8 cellular contexts compared by ENCODE assay signal in genomic region chr14:58395565-58395814, GRCh38. TPM values are rescaled to one million over a fixed set of nuclear protein-coding genes. Genes with fewer than 3 reads are reported as not detected.
DNase-seq lines count a peak whose midpoint lies in the region; TF ChIP-seq lines count a peak whose summit lies in the region.

No MANE protein-coding gene starts in this region.

- H3K4me2 ChIP-seq in neural progenitor cell: peak overlapping the region; percentile 76

- peak overlapping the region; percentile 51 for H3K4me3 ChIP-seq in NT2/D1 (ENCODE audit: insufficient read length, low read depth)
- H3K4me3 ChIP-seq in endocrine pancreas (ENCODE audit: control insufficient read depth, insufficient read depth, low read length): peak overlapping the region; percentile 47
- H3K4me3 ChIP-seq in neural progenitor cell: peak overlapping the region; percentile 52

- H2AFZ ChIP-seq in neural progenitor cell (replicated peaks): peak overlapping the region; percentile 96

- peaks cover 12% of the 10 kb centered on the region for H3K27me3 ChIP-seq in NT2/D1 (ENCODE audit: insufficient read depth, insufficient read length)
- H3K27me3 ChIP-seq in endocrine pancreas (ENCODE audit: control insufficient read depth, insufficient read depth, low read length): no peaks in the 10 kb centered on the region
- peaks cover 30% of the 10 kb centered on the region for H3K27me3 ChIP-seq in neural progenitor cell

- no peaks in the 10 kb centered on the region for H3K9me3 ChIP-seq in NT2/D1 (ENCODE audit: insufficient read depth, low read length)
- no peaks in the 10 kb centered on the region for H3K9me3 ChIP-seq in endocrine pancreas (ENCODE audit: control insufficient read depth, low read length)
- no peaks in the 10 kb centered on the region for H3K9me3 ChIP-seq in neural progenitor cell (ENCODE audit: low read depth)

- H3K9ac ChIP-seq in NT2/D1 (ENCODE audit: insufficient read length, low read depth) (peak overlapping the region; percentile 79), endocrine pancreas (ENCODE audit: control insufficient read depth, insufficient read depth, low read length) (peak overlapping the region; percentile 47), neural progenitor cell (no peak overlapping the region)

- TF ChIP-seq CTCF in C4-2B (conservative IDR thresholded peaks at IDR 0.05) (no peak), neural progenitor cell (IDR thresholded peaks at IDR 0.05) (no peak)

- H3K36me3 ChIP-seq in NT2/D1 (ENCODE audit: insufficient read depth, insufficient read length, low read length): no peaks in the 10 kb centered on the region
- no peaks in the 10 kb centered on the region for H3K36me3 ChIP-seq in endocrine pancreas (ENCODE audit: control insufficient read depth, insufficient read depth, low read length)
- H3K36me3 ChIP-seq in neural progenitor cell: no peaks in the 10 kb centered on the region

- DNase-seq in NT2/D1 (ENCODE audit: low read depth, low spot score): no peak
- DNase-seq in neural progenitor cell (ENCODE audit: low spot score): no peak
- no peak for DNase-seq in cortex of kidney (lab: John Stamatoyannopoulos, UW)
- DNase-seq in NCI-H1930 (lab: John Stamatoyannopoulos, UW): no peak
- DNase-seq in midbrain (lab: John Stamatoyannopoulos, UW): no peak
- no peak for DNase-seq in SIG-M5 treated with dmso at 0.1 percent for 504 hours (lab: John Stamatoyannopoulos, UW; ENCODE audit: unreplicated experiment)

- H3K27ac ChIP-seq in C4-2B (peak overlapping the region; percentile 39; the same call in 1 of the 2 replicates), neural progenitor cell (no peak overlapping the region)

- peak overlapping the region; percentile 42 for H3K27ac Mint-ChIP-seq in neural progenitor cell

- peaks cover 7% of the 10 kb centered on the region for H3K27me3 Mint-ChIP-seq in neural progenitor cell (ENCODE audit: insufficient read depth, low read depth)

- H3K79me2 ChIP-seq in neural progenitor cell (ENCODE audit: low read depth): no peaks in the 10 kb centered on the region

- H3K9me3 Mint-ChIP-seq in neural progenitor cell: no peaks in the 10 kb centered on the region

- H3K4me1 ChIP-seq in NT2/D1 (ENCODE audit: insufficient read depth, insufficient read length) (peaks cover 2% of the 10 kb centered on the region), endocrine pancreas (ENCODE audit: control insufficient read depth, insufficient read depth, low read length) (peaks cover 6% of the 10 kb centered on the region), neural progenitor cell (no peaks in the 10 kb centered on the region)

- H3K4me1 Mint-ChIP-seq in neural progenitor cell: peaks cover 8% of the 10 kb centered on the region

- H4K20me1 ChIP-seq in neural progenitor cell (ENCODE audit: low read depth): no peaks in the 10 kb centered on the region

- no peaks in the 10 kb centered on the region for H3K36me3 Mint-ChIP-seq in neural progenitor cell

- H3K4me3 Mint-ChIP-seq in neural progenitor cell: peak overlapping the region; percentile 85

- H3F3A ChIP-seq in neural progenitor cell (ENCODE audit: low read depth): peaks cover 27% of the 10 kb centered on the region

RNA-seq across cellular contexts. Expression of gene TOMM20L, which starts 0.2 kb away (rescaled TPM):
- not detected in 2 replicates for total RNA-seq in neural progenitor cell (ENCODE audit: low replicate concordance)

RNA-seq across cellular contexts. Expression of gene TIMM9, which starts 31.8 kb away (rescaled TPM):
- 74.1 and 97.2 TPM in 2 replicates for total RNA-seq in neural progenitor cell (ENCODE audit: low replicate concordance)

RNA-seq across cellular contexts. Expression of gene KIAA0586, which starts 32.0 kb away (rescaled TPM):
- total RNA-seq in neural progenitor cell (ENCODE audit: low replicate concordance): 55.9 and 79.4 TPM in 2 replicates
